Comparison of ENCODE assay signal across 8 cellular contexts in genomic region chr1:89762431-89762800, GRCh38. TPM values are rescaled to one million over a fixed set of nuclear protein-coding genes. Genes with fewer than 3 reads are reported as not detected.
A peak's percentile ranks its signal among the peaks of the same experiment; 100 is the strongest.
DNase-seq lines count a peak whose midpoint lies in the region; ATAC-seq and TF ChIP-seq lines count a peak whose summit lies in the region.

No MANE protein-coding gene starts in this region.

- in situ Hi-C loops in GM13977 (cut with MboI; ENCODE audit: low pct_unique_long_range_greater_than_20kb, low sequenced_read_pairs, unreplicated experiment), result loop anchor here (25.0 kb wide), 2 partner anchors 125 to 250 kb away; partner anchors contain the start of genes LRRC8B and LRRC8C

- no peak for TF ChIP-seq CTCF in CD8-positive, alpha-beta T cell (IDR thresholded peaks at IDR 0.05)
- TF ChIP-seq CTCF in WI38 (IDR thresholded peaks at IDR 0.05; ENCODE audit: low read depth, low read length) (no peak), thoracic aorta (IDR thresholded peaks at IDR 0.05) (no peak), GM13977 (IDR thresholded peaks at IDR 0.05; ENCODE audit: extremely low read depth, insufficient read depth, missing control alignments) (no peak)

- peaks cover 56% of the 10 kb centered on the region for H3K4me1 Mint-ChIP-seq in CD8-positive, alpha-beta T cell (ENCODE audit: low read depth)
- H3K4me1 Mint-ChIP-seq in immature natural killer cell, result peaks cover 43 to 50% of the 10 kb centered on the region in 2 donors

- no peak for ATAC-seq in CD8-positive, alpha-beta T cell
- peak; percentile 17 for ATAC-seq in HG02870 (IDR thresholded peaks at IDR 0.05; ENCODE audit: unreplicated experiment)
- ATAC-seq in thoracic aorta (ENCODE audit: insufficient number of reproducible peaks, low FRiP score, low read depth), result peak; percentile 6

- no peaks in the 10 kb centered on the region for H3K27me3 Mint-ChIP-seq in CD8-positive, alpha-beta T cell (ENCODE audit: low read depth)
- H3K27me3 Mint-ChIP-seq in immature natural killer cell (ENCODE audit: low read depth in 3 of 3), result peaks cover 2 to 5% (median 2%) of the 10 kb centered on the region in 3 donors

- POLR2A ChIA-PET in CD8-positive, alpha-beta T cell (lab: Charles Lee), result interaction anchor here (0.7 to 3.3 kb wide), 17 partner anchors 21 to 279 kb away, joined by 3 to 61 read pairs (median 5); partner anchors contain the start of gene LRRC8C

- H3K4me3 ChIP-seq in CD8-positive, alpha-beta T cell (ENCODE audit: low read depth, low read length), result no peak overlapping the region
- H3K4me3 ChIP-seq in WI38 (ENCODE audit: low read depth, low read length) (peak overlapping the region; percentile 51), thoracic aorta (peak overlapping the region; percentile 78)

- no peaks in the 10 kb centered on the region for H3K9me3 Mint-ChIP-seq in CD8-positive, alpha-beta T cell
- no peaks in the 10 kb centered on the region for H3K9me3 Mint-ChIP-seq in immature natural killer cell

- H3K27ac ChIP-seq in CD8-positive, alpha-beta T cell (ENCODE audit: low read depth, low read length), result no peak overlapping the region
- H3K27ac ChIP-seq in thoracic aorta, result no peak overlapping the region

- no peaks in the 10 kb centered on the region for H3K27me3 ChIP-seq in CD8-positive, alpha-beta T cell (ENCODE audit: insufficient read depth, low read length)
- no peaks in the 10 kb centered on the region for H3K27me3 ChIP-seq in thoracic aorta (replicated peaks; ENCODE audit: insufficient read depth)

- H3K36me3 ChIP-seq in CD8-positive, alpha-beta T cell (ENCODE audit: insufficient read depth, low read length), result no peaks in the 10 kb centered on the region
- H3K36me3 ChIP-seq in thoracic aorta, result no peaks in the 10 kb centered on the region

- H3K4me1 ChIP-seq in CD8-positive, alpha-beta T cell (ENCODE audit: insufficient read depth, low read length), result peaks cover 44% of the 10 kb centered on the region
- H3K4me1 ChIP-seq in thoracic aorta (ENCODE audit: control insufficient read depth in 1 of 2, low read depth in 2 of 2), result peaks cover 0 to 21% of the 10 kb centered on the region in 2 donors

- no peak for DNase-seq in CD8-positive, alpha-beta T cell
- DNase-seq in immature natural killer cell (no peak), thoracic aorta (ENCODE audit: low spot score) (no peak), SKM-1 (lab: John Stamatoyannopoulos, UW; ENCODE audit: unreplicated experiment) (no peak), GM13977 (ENCODE audit: low spot score) (no peak)
- DNase-seq in activated CD4-positive, alpha-beta T cell treated with anti-CD3 and anti-CD28 coated beads, Interleukin-2, amount 50 U/mL, for 48 hours, result no peak

- H3K27ac Mint-ChIP-seq in CD8-positive, alpha-beta T cell, result peak overlapping the region; percentile 91
- peak overlapping the region; percentile 6 to 85 (median 64) for H3K27ac Mint-ChIP-seq in immature natural killer cell

- intact Hi-C loops in CD8-positive, alpha-beta T cell (cut with DNase I, micrococcal nuclease), result loop anchor here in 1 of 2 experiments (2.0 to 10.0 kb wide), 4 partner anchors 164 to 778 kb away; no protein-coding TSS in a partner anchor

- no peaks in the 10 kb centered on the region for H3K9me3 ChIP-seq in CD8-positive, alpha-beta T cell (ENCODE audit: low read length)
- no peaks in the 10 kb centered on the region for H3K9me3 ChIP-seq in thoracic aorta

- CTCF ChIA-PET in CD8-positive, alpha-beta T cell (lab: Charles Lee), result interaction anchor here (0.6 to 17.3 kb wide), 60 partner anchors 9 to 790 kb away, joined by 3 to 340 read pairs (median 5); partner anchors contain the start of genes LRRC8B, LRRC8C and LRRC8D

- H3K36me3 Mint-ChIP-seq in CD8-positive, alpha-beta T cell, result no peaks in the 10 kb centered on the region
- H3K36me3 Mint-ChIP-seq in immature natural killer cell, result no peaks in the 10 kb centered on the region

- H3K4me3 Mint-ChIP-seq in CD8-positive, alpha-beta T cell, result peak overlapping the region; percentile 89
- H3K4me3 Mint-ChIP-seq in immature natural killer cell, result peak overlapping the region; percentile 86 to 96 (median 92)

RNA-seq across cellular contexts. Expression of gene LRRC8D, which starts 58.4 kb away (rescaled TPM):
- total RNA-seq in CD8-positive, alpha-beta T cell, result 10 to 100 TPM; 14.2 to 16.9 TPM
- polyA plus RNA-seq in immature natural killer cell, result 10 to 100 TPM; 24.7 to 40.1 (median 32.0) TPM
- 10 to 100 TPM in 1 of 2 donors, 1 to 10 TPM in 1; 8.8 to 10.7 TPM for total RNA-seq in thoracic aorta
